27 cellular contexts compared by ENCODE assay signal in the genomic region with DNA sequence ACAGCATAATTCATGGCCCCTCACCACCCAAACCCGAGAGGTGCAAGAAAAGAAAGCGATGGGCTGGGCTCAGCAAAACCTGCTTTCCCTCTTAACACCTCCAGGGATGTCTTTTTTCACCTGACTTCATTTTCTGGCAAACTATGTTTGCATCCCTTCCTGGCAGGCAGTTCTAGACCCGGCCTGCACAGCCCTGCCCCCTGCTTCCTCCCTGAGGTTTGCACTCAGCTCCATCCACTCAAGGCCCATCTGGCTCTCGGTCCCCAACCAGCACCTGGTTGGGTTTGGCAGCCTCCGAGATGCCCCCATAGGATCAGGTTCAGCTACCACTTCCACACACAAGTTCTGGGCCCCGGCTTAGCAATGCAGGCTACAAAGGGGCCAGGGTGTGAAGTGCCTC.
DNase-seq lines count a peak whose midpoint lies in the region; ATAC-seq and TF ChIP-seq lines count a peak whose summit lies in the region.
"Had no signal": no experiment of that assay in that cellular context is flagged by ENCODE, and none has a peak within 500 bp of the region (broad histone marks: within the 10 kb centered on the region; RNA-seq: fewer than 3 reads in every experiment).

No MANE protein-coding gene starts in this region.

- peak; percentile 13 for DNase-seq in DMS 273 (lab: John Stamatoyannopoulos, UW; ENCODE audit: unreplicated experiment)
- DNase-seq in DMS 273 treated with DMSO at 0.1 percent for 48 hours (lab: John Stamatoyannopoulos, UW) = no peak
- DNase-seq in DND-41 = no peak
- no peak for DNase-seq in RWPE1 (ENCODE audit: low spot score)
- DNase-seq in mesenchymal stem cell = no peak
- DNase-seq in AG08396 (ENCODE audit: low spot score) = no peak
- DNase-seq in NCI-H774 (lab: John Stamatoyannopoulos, UW) = no peak
- DNase-seq in stimulated activated CD4-positive, alpha-beta T cell treated with anti-CD3 and anti-CD28 coated beads, Interleukin-4, amount 100 ng/mL, for 24 hours = no peak
- DNase-seq: activated CD4-positive, CD25-positive, alpha-beta regulatory T cell; activated CD8-positive, alpha-beta memory T cell treated with anti-CD3 and anti-CD28 coated beads, Interleukin-2, amount 50 U/mL, for 48 hours; caudate nucleus; CD4-positive, CD25-positive, alpha-beta regulatory T cell; GOT3; hypothalamus; left lung; midbrain; naive thymus-derived CD4-positive, alpha-beta T cell; NCI-H1048; NCI-H1694; NCI-H526; stimulated activated CD8-positive, alpha-beta memory T cell treated with anti-CD3 and anti-CD28 coated beads, Interleukin-4, amount 100 ng/mL, for 48 hours; stimulated activated naive CD8-positive, alpha-beta T cell treated with anti-CD3 and anti-CD28 coated beads, Interleukin-15, amount 100 ng/mL, for 72 hours had no signal

- H3K27ac ChIP-seq in DND-41 (ENCODE audit: low read length) (no peak overlapping the region), RWPE1 (peak overlapping the region; percentile 4; the same call in 1 of the 2 replicates), mesenchymal stem cell (ENCODE audit: low read length, poor library complexity, severe bottlenecking) (no peak overlapping the region)
- H3K27ac ChIP-seq: 22Rv1, ascending aorta, left lung, skin epidermis, vagina had no signal

- peak overlapping the region; percentile 27 for H4K91ac ChIP-seq in mesenchymal stem cell (ENCODE audit: low read length)

- no peaks in the 10 kb centered on the region for H3K79me2 ChIP-seq in DND-41 (ENCODE audit: insufficient read depth, low read length)

- H2BK15ac ChIP-seq in mesenchymal stem cell (ENCODE audit: low read depth, poor library complexity, severe bottlenecking) = peak overlapping the region; percentile 54

- H2AFZ ChIP-seq in DND-41 (ENCODE audit: low read depth, low read length) (no peak overlapping the region), mesenchymal stem cell (ENCODE audit: low read depth, low read length) (no peak overlapping the region)

- H3K79me1 ChIP-seq in mesenchymal stem cell (replicated peaks; ENCODE audit: low read length, poor library complexity, severe bottlenecking) = peaks cover 24% of the 10 kb centered on the region

- H2BK5ac ChIP-seq in mesenchymal stem cell (ENCODE audit: low read depth, low read length, poor library complexity, severe bottlenecking) = no peak overlapping the region

- H3K4me1 ChIP-seq in DND-41 (ENCODE audit: insufficient read depth, low read length) (no peaks in the 10 kb centered on the region), mesenchymal stem cell (ENCODE audit: control insufficient read depth, insufficient read depth, low read depth, low read length) (peaks cover 8% of the 10 kb centered on the region)
- H3K4me1 ChIP-seq: left lung had no signal

- H3K23ac ChIP-seq in mesenchymal stem cell (ENCODE audit: low read length in 2 of 2) = no peak overlapping the region

- H4K20me1 ChIP-seq in DND-41 (ENCODE audit: insufficient read depth, low read length) = no peaks in the 10 kb centered on the region; the same call in 1 of the 2 replicates

- no peaks in the 10 kb centered on the region for H3K27me3 ChIP-seq in DND-41 (ENCODE audit: insufficient read depth, low read length, poor library complexity)
- H3K27me3 ChIP-seq in mesenchymal stem cell (ENCODE audit: control insufficient read depth in 1 of 2, insufficient read depth in 1 of 2, low read length in 2 of 2) = no peaks in the 10 kb centered on the region
- H3K27me3 ChIP-seq: ascending aorta, left lung, vagina had no signal

- H3K9me3 ChIP-seq in DND-41 (ENCODE audit: insufficient read depth, low read length, severe bottlenecking) = no peaks in the 10 kb centered on the region
- no peaks in the 10 kb centered on the region for H3K9me3 ChIP-seq in mesenchymal stem cell (ENCODE audit: control insufficient read depth, low read length)
- H3K9me3 ChIP-seq: ascending aorta, left lung, vagina had no signal

- CTCF ChIA-PET in RWPE1 (lab: Yijun Ruan, JAX) = interaction anchor here (0.7 kb wide), 1 partner anchor 21 kb away, joined by 3 read pairs; no protein-coding TSS in a partner anchor

- H3K4me2 ChIP-seq in DND-41 (ENCODE audit: insufficient read depth, low read length) = no peak overlapping the region
- H3K4me2 ChIP-seq in mesenchymal stem cell (ENCODE audit: low read length, poor library complexity, severe bottlenecking) = no peak overlapping the region

- H3K14ac ChIP-seq in mesenchymal stem cell (ENCODE audit: low read length in 2 of 2) = no peak overlapping the region

- H3K18ac ChIP-seq in mesenchymal stem cell (ENCODE audit: low read depth in 1 of 2, low read length in 2 of 2) = no peak overlapping the region

- H3K36me3 ChIP-seq in DND-41 (ENCODE audit: insufficient read depth, low read length) (no peaks in the 10 kb centered on the region), mesenchymal stem cell (ENCODE audit: control insufficient read depth in 1 of 2, insufficient read depth in 2 of 2, low read depth in 1 of 2, low read length in 2 of 2) (peaks cover 44 to 79% of the 10 kb centered on the region in 2 experiments)

- H3K9ac ChIP-seq in DND-41 (ENCODE audit: low read depth, low read length) (no peak overlapping the region), mesenchymal stem cell (ENCODE audit: low read length) (no peak overlapping the region)

- TF ChIP-seq CTCF in DND-41 (IDR thresholded peaks at IDR 0.05; ENCODE audit: borderline replicate concordance, extremely low read depth, low read length, poor library complexity, severe bottlenecking) = no peak
- TF ChIP-seq CTCF in RWPE1 (conservative IDR thresholded peaks at IDR 0.05; ENCODE audit: low read depth) = no peak

- no peak overlapping the region for H4K8ac ChIP-seq in mesenchymal stem cell (ENCODE audit: low read length)

- H3K4me3 ChIP-seq in DND-41 (ENCODE audit: low read depth in 1 of 2, low read length in 2 of 2) (no peak overlapping the region), mesenchymal stem cell (ENCODE audit: insufficient read depth in 1 of 2, low read depth in 1 of 2, low read length in 2 of 2) (no peak overlapping the region)
- H3K4me3 ChIP-seq: ascending aorta, left lung, skin epidermis, vagina had no signal

- no peak overlapping the region for H2BK120ac ChIP-seq in mesenchymal stem cell (ENCODE audit: low read depth, low read length)

- ATAC-seq in DND-41 (ENCODE audit: insufficient read depth, low read depth) = peak; percentile 48; the same call in 1 of the 3 replicates
- ATAC-seq: activated naive CD4-positive, alpha-beta T cell treated with anti-CD3 and anti-CD28 coated beads, Interleukin-2, amount 50 U/mL, for 72 hours; left lung; naive thymus-derived CD4-positive, alpha-beta T cell; stimulated activated naive CD8-positive, alpha-beta T cell treated with anti-CD3 and anti-CD28 coated beads, Interleukin-15, amount 100 ng/mL, for 72 hours had no signal

- H3K4ac ChIP-seq in mesenchymal stem cell (ENCODE audit: low read depth in 1 of 2, low read length in 2 of 2) = no peak overlapping the region

- H2BK12ac ChIP-seq in mesenchymal stem cell (ENCODE audit: low read length in 2 of 2) = no peak overlapping the region

- POLR2A ChIA-PET in RWPE1 (lab: Yijun Ruan, JAX; ENCODE audit: low non-redundant PET) = no interaction called here

- WGBS in mesenchymal stem cell = 95% methylated on average over 6 of the region's 6 CpGs

- H2AK5ac ChIP-seq in mesenchymal stem cell (ENCODE audit: low read length, severe bottlenecking) = no peak overlapping the region
